Comparison of ENCODE assay signal across 17 cellular contexts in genomic region chr5:107474361-107474723, GRCh38.
A peak's percentile ranks its signal among the peaks of the same experiment; 100 is the strongest.
DNase-seq lines count a peak whose midpoint lies in the region; ATAC-seq and TF ChIP-seq lines count a peak whose summit lies in the region.
"Had no signal": no experiment of that assay in that cellular context is flagged by ENCODE, and none has a peak within 500 bp of the region (broad histone marks: within the 10 kb centered on the region; RNA-seq: fewer than 3 reads in every experiment).

No MANE protein-coding gene starts in this region.

- H3K36me3 Mint-ChIP-seq in CD8-positive, alpha-beta memory T cell = no peaks in the 10 kb centered on the region

- POLR2A ChIA-PET in CD8-positive, alpha-beta memory T cell (lab: Charles Lee) = no interaction called here

- H3K27me3 Mint-ChIP-seq in CD8-positive, alpha-beta memory T cell = peaks cover 0 to 2% of the 10 kb centered on the region in 2 donors
- H3K27me3 Mint-ChIP-seq: stimulated activated naive CD8-positive, alpha-beta T cell treated with anti-CD3 and anti-CD28 coated beads, Interleukin-15, Interleukin-2, amounts not matched to agents 100 ng/mL and 50 ng/mL, for 24 hours had no signal

- peaks cover 41 to 66% (median 59%) of the 10 kb centered on the region in 3 donors for H3K4me1 Mint-ChIP-seq in CD8-positive, alpha-beta memory T cell

- H3K4me2 ChIP-seq in smooth muscle cell = no peak overlapping the region

- peak overlapping the region; percentile 23 for H3K9ac ChIP-seq in smooth muscle cell (ENCODE audit: low read depth)

- peaks cover under 1% of the 10 kb centered on the region for H3F3A ChIP-seq in smooth muscle cell (ENCODE audit: low read depth)

- intact Hi-C loops in tibial artery (cut with DNase I; ENCODE audit: low total_unique reads) = no loop called here

- TF ChIP-seq CTCF in epithelial cell of esophagus (IDR thresholded peaks at IDR 0.05; ENCODE audit: insufficient read depth, low read depth, low read length, missing control alignments) = no peak
- no peak for TF ChIP-seq CTCF in smooth muscle cell (IDR thresholded peaks at IDR 0.05; ENCODE audit: borderline replicate concordance, insufficient read depth, poor library complexity, severe bottlenecking)
- no peak for TF ChIP-seq CTCF in tibial artery (IDR thresholded peaks at IDR 0.05)

- DNase-seq in CD8-positive, alpha-beta memory T cell = no peak
- DNase-seq in M059J (ENCODE audit: low read depth) (peak; percentile 8), epithelial cell of esophagus (ENCODE audit: low read depth) (peak; percentile 62), smooth muscle cell (lab: John Stamatoyannopoulos, UW; ENCODE audit: unreplicated experiment) (no peak), tibial artery (no peak), NCI-H446 treated with DMSO at 0.1 percent for 48 hours (lab: John Stamatoyannopoulos, UW) (no peak)
- DNase-seq in activated naive CD4-positive, alpha-beta T cell treated with Interleukin-2 at 50 U/mL for 16 hours = no peak
- DNase-seq: activated naive CD4-positive, alpha-beta T cell treated with anti-CD3 and anti-CD28 coated beads for 36 hours; activated T-cell treated with anti-CD3 and anti-CD28 coated beads, Interleukin-2, amount 50 U/mL, for 48 hours; amniotic stem cell; foreskin keratinocyte; NCI-H187; NCI-H748 treated with DMSO at 0.1 percent for 48 hours; stimulated activated CD4-positive, alpha-beta T cell treated with anti-CD3 and anti-CD28 coated beads, Interleukin-4, amount 100 ng/mL, for 24 hours had no signal

- peak overlapping the region; percentile 58 for H3K27ac ChIP-seq in CD8-positive, alpha-beta memory T cell (ENCODE audit: low read depth, low read length)
- H3K27ac ChIP-seq in smooth muscle cell (ENCODE audit: low read depth) (peak overlapping the region; percentile 71), tibial artery (no peak overlapping the region)
- H3K27ac ChIP-seq: cardiac muscle cell, foreskin keratinocyte had no signal

- no peaks in the 10 kb centered on the region for H3K27me3 ChIP-seq in CD8-positive, alpha-beta memory T cell (ENCODE audit: insufficient read depth, low read length, poor library complexity, severe bottlenecking)
- no peaks in the 10 kb centered on the region for H3K27me3 ChIP-seq in smooth muscle cell (ENCODE audit: low read depth)
- no peaks in the 10 kb centered on the region for H3K27me3 ChIP-seq in tibial artery
- H3K27me3 ChIP-seq: cardiac muscle cell, foreskin keratinocyte had no signal

- peaks cover 41% of the 10 kb centered on the region for H3K4me1 ChIP-seq in CD8-positive, alpha-beta memory T cell (ENCODE audit: insufficient read depth, low read length)
- H3K4me1 ChIP-seq in smooth muscle cell (ENCODE audit: low read depth) (peaks cover 37% of the 10 kb centered on the region), tibial artery (peaks cover 0 to 8% (median 6%) of the 10 kb centered on the region in 4 donors)

- H3K4me3 Mint-ChIP-seq in CD8-positive, alpha-beta memory T cell = peak overlapping the region in 4 of 7 donors; percentile 6 to 52 (median 22)
- H3K4me3 Mint-ChIP-seq: activated naive CD4-positive, alpha-beta T cell treated with anti-CD3 and anti-CD28 coated beads for 36 hours; stimulated activated naive CD8-positive, alpha-beta T cell treated with anti-CD3 and anti-CD28 coated beads, Interleukin-15, Interleukin-2, amounts not matched to agents 100 ng/mL and 50 ng/mL, for 24 hours had no signal

- 82% methylated on average over 3 of the region's 3 CpGs for WGBS in smooth muscle cell (ENCODE audit: low lambda C conversion rate)

- H3K4me3 ChIP-seq in CD8-positive, alpha-beta memory T cell (ENCODE audit: low read length) = no peak overlapping the region
- H3K4me3 ChIP-seq in epithelial cell of esophagus (ENCODE audit: low read length) (no peak overlapping the region), smooth muscle cell (no peak overlapping the region), tibial artery (no peak overlapping the region)
- H3K4me3 ChIP-seq: cardiac muscle cell had no signal

- no peaks in the 10 kb centered on the region for H3K9me3 ChIP-seq in CD8-positive, alpha-beta memory T cell (ENCODE audit: low read length)
- H3K9me3 ChIP-seq in smooth muscle cell (replicated peaks; ENCODE audit: low read depth) (no peaks in the 10 kb centered on the region), tibial artery (no peaks in the 10 kb centered on the region)

- no peak overlapping the region for H2AFZ ChIP-seq in smooth muscle cell (ENCODE audit: low read depth)

- H3K27ac Mint-ChIP-seq in CD8-positive, alpha-beta memory T cell = peak overlapping the region; percentile 74 to 93 (median 88)
- H3K27ac Mint-ChIP-seq: activated naive CD4-positive, alpha-beta T cell treated with anti-CD3 and anti-CD28 coated beads for 36 hours; stimulated activated naive CD8-positive, alpha-beta T cell treated with anti-CD3 and anti-CD28 coated beads, Interleukin-15, Interleukin-2, amounts not matched to agents 100 ng/mL and 50 ng/mL, for 24 hours had no signal

- CTCF ChIA-PET in CD8-positive, alpha-beta memory T cell (lab: Charles Lee) = interaction anchor here (1.0 kb wide), 1 partner anchor 98 kb away, joined by 6 read pairs; no protein-coding TSS in a partner anchor

- no peaks in the 10 kb centered on the region for H3K9me3 Mint-ChIP-seq in CD8-positive, alpha-beta memory T cell
- H3K9me3 Mint-ChIP-seq: activated naive CD4-positive, alpha-beta T cell treated with anti-CD3 and anti-CD28 coated beads for 36 hours; stimulated activated naive CD8-positive, alpha-beta T cell treated with anti-CD3 and anti-CD28 coated beads, Interleukin-15, Interleukin-2, amounts not matched to agents 100 ng/mL and 50 ng/mL, for 24 hours had no signal

- ATAC-seq in GM18867 (IDR thresholded peaks at IDR 0.05; ENCODE audit: unreplicated experiment) = no peak

- H4K20me1 ChIP-seq in smooth muscle cell (ENCODE audit: low read depth) = no peaks in the 10 kb centered on the region

- no peaks in the 10 kb centered on the region for H3K79me2 ChIP-seq in smooth muscle cell (ENCODE audit: low read depth)

- H3K36me3 ChIP-seq in CD8-positive, alpha-beta memory T cell (ENCODE audit: insufficient read depth, low read length) = no peaks in the 10 kb centered on the region
- no peaks in the 10 kb centered on the region for H3K36me3 ChIP-seq in smooth muscle cell (ENCODE audit: low read depth)
- H3K36me3 ChIP-seq in tibial artery = no peaks in the 10 kb centered on the region
- H3K36me3 ChIP-seq: cardiac muscle cell had no signal

Comparison
In these comparisons a context has a peak if more than half of its experiments do, and no peak if none do; other contexts are left out.
1. DNase-seq: peak in M059J (single experiment) and epithelial cell of esophagus (single experiment); none in CD8-positive, alpha-beta memory T cell (0 of 5), smooth muscle cell (single experiment), tibial artery (0 of 2), activated naive CD4-positive, alpha-beta T cell treated with Interleukin-2 at 50 U/mL for 16 hours (single experiment) and NCI-H446 treated with DMSO at 0.1 percent for 48 hours (single experiment).
2. H3K27ac ChIP-seq: peak in CD8-positive, alpha-beta memory T cell (single experiment) and smooth muscle cell (single experiment); none in tibial artery (0 of 2).